7 cellular contexts compared by ENCODE assay signal in genomic region chrX:30262763-30263162, GRCh38. TPM values are rescaled to one million over a fixed set of nuclear protein-coding genes. Genes with fewer than 3 reads are reported as not detected.
"Had no signal": no experiment of that assay in that cellular context is flagged by ENCODE, and none has a peak within 500 bp of the region (broad histone marks: within the 10 kb centered on the region; RNA-seq: fewer than 3 reads in every experiment).

No MANE protein-coding gene starts in this region.

- H3K4me3 ChIP-seq: GM12878 had no signal

- ATAC-seq: GM12878 had no signal

- DNase-seq: GDM1, GF-D8 had no signal

- FAIRE-seq: GM12878, GM12891, GM18507, GM19239 had no signal

RNA-seq across cellular contexts. Expression of gene MAGEB1, which starts 15.8 kb away (rescaled TPM):
- total RNA-seq: G401, GM12878 had no signal

RNA-seq across cellular contexts. Expression of gene MAGEB4, which starts 21.0 kb away (rescaled TPM):
- total RNA-seq: G401, GM12878 had no signal

RNA-seq across cellular contexts. Expression of gene MAGEB3, which starts 32.3 kb away (rescaled TPM):
- total RNA-seq: G401, GM12878 had no signal
- polyA plus RNA-seq: GM12878 had no signal

RNA-seq across cellular contexts. Expression of gene NR0B1, which starts 46.4 kb away (rescaled TPM):
- total RNA-seq: G401, GM12878 had no signal
- polyA plus RNA-seq: GM12878 had no signal

RNA-seq across cellular contexts. Expression of gene MAGEB2, which starts 47.4 kb away (rescaled TPM):
- total RNA-seq: G401, GM12878 had no signal
- polyA plus RNA-seq: GM12878 had no signal
